In genomic region chr10:84567133-84567532, GRCh38 we compare ENCODE assay signal across 24 cellular contexts.
"Had no signal": no experiment of that assay in that cellular context is flagged by ENCODE, and none has a peak within 500 bp of the region (broad histone marks: within the 10 kb centered on the region; RNA-seq: fewer than 3 reads in every experiment).

No MANE protein-coding gene starts in this region.

- H3K4me3 Mint-ChIP-seq: activated CD8-positive, alpha-beta T cell treated with anti-CD3 and anti-CD28 coated beads, Interleukin-2, amount 10 ng/mL, durations not matched to agents 7 days and 5 days; activated naive CD8-positive, alpha-beta T cell treated with anti-CD3 and anti-CD28 coated beads, Interleukin-2, amount 10 ng/mL, durations not matched to agents 7 days and 5 days had no signal

- H3K4me1 Mint-ChIP-seq: activated naive CD8-positive, alpha-beta T cell treated with anti-CD3 and anti-CD28 coated beads, Interleukin-2, amount 10 ng/mL, durations not matched to agents 7 days and 5 days had no signal

- H3K4me2 ChIP-seq: SK-N-SH had no signal

- H3K27ac Mint-ChIP-seq: activated CD8-positive, alpha-beta T cell treated with anti-CD3 and anti-CD28 coated beads, Interleukin-2, amount 10 ng/mL, durations not matched to agents 7 days and 5 days; activated naive CD8-positive, alpha-beta T cell treated with anti-CD3 and anti-CD28 coated beads, Interleukin-2, amount 10 ng/mL, durations not matched to agents 7 days and 5 days had no signal

- ATAC-seq: activated CD4-positive, CD25-positive, alpha-beta regulatory T cell treated with anti-CD3 and anti-CD28 coated beads, Interleukin-2, amount 50 U/mL, for 24 hours; activated CD8-positive, alpha-beta T cell treated with anti-CD3 and anti-CD28 coated beads, Interleukin-2, amount 10 ng/mL, durations not matched to agents 7 days and 5 days; Panc1 had no signal

- H3K9me3 ChIP-seq: adrenal gland, SJCRH30, SK-N-SH had no signal

- H3K9ac ChIP-seq: SK-N-SH had no signal

- H3K4me3 ChIP-seq: adrenal gland, SJCRH30 had no signal

- H3K36me3 ChIP-seq: adrenal gland, SJCRH30 had no signal

- H3K4me1 ChIP-seq: adrenal gland, SJCRH30 had no signal

- H3K36me3 Mint-ChIP-seq: activated naive CD8-positive, alpha-beta T cell treated with anti-CD3 and anti-CD28 coated beads, Interleukin-2, amount 10 ng/mL, durations not matched to agents 7 days and 5 days had no signal

- DNase-seq: activated CD4-positive, alpha-beta T cell treated with anti-CD3 and anti-CD28 coated beads for 4 hours; activated CD8-positive, alpha-beta memory T cell treated with anti-CD3 and anti-CD28 coated beads, Interleukin-2, amount 50 U/mL, for 48 hours; activated CD8-positive, alpha-beta T cell treated with anti-CD3 and anti-CD28 coated beads, Interleukin-2, amount 10 ng/mL, durations not matched to agents 7 days and 5 days; activated naive CD4-positive, alpha-beta T cell treated with anti-CD3 and anti-CD28 coated beads, Interleukin-2, amount 50 U/mL, for 16 hours; activated naive CD8-positive, alpha-beta T cell treated with anti-CD3 and anti-CD28 coated beads, Interleukin-2, amount 10 ng/mL, durations not matched to agents 7 days and 5 days; activated T-cell treated with anti-CD3 and anti-CD28 coated beads, Interleukin-2, amount 50 U/mL, for 1 hour; adrenal gland; anterior cingulate cortex; caudate nucleus; Kasumi-1; NCI-H1105 treated with DMSO at 0.1 percent for 48 hours; NCI-H1436 treated with DMSO at 0.1 percent for 48 hours; NCI-H187; NCI-H2081 treated with DMSO at 0.1 percent for 48 hours; NCI-H446; NCI-H748 treated with DMSO at 0.1 percent for 48 hours; Right ventricle myocardium superior; SJCRH30; SK-N-SH; T-helper 1 cell had no signal

- H3K27ac ChIP-seq: adrenal gland, RWPE1, SJCRH30, VCaP had no signal

- H3K27me3 ChIP-seq: SJCRH30 had no signal
